9 cellular contexts compared by ENCODE assay signal in the genomic region with DNA sequence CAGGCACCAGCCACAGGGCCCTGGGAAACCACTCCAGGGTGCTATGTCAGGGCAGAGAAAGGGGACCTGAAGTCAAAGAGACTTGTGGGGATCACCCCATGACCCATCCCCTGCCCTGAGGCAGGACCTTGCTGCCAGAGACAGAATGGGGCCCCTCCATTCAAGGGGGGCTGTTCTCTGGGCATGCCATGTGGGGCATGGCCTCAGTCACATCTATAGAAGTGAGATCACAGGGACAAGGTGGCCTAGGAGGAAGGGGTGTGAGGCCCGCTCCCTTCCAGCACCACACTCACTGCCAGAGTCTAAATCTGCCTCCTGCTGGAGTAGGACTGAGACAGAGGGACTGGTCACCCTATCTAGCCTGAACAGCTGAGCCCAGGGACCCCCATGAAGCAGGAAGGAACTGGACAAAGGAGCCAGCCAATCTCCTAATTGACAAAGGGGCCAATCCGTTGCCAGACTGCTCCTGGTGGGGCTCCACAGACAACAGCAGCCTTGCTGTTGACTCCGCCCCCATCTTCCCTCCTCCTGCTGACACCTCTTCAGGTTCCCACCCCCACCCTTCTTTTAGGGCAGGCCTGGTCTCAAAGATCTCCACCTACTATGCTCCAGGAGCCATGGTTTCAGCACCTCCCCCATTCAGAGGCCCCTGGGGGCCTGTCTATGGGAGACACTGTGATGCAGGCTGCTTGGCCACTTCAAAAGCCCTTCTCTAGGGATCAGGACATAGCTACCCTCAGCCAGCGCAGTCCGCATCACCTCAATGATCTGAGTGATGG. TPM values are rescaled to one million over a fixed set of nuclear protein-coding genes. Genes with fewer than 3 reads are reported as not detected.
DNase-seq lines count a peak whose midpoint lies in the region; ATAC-seq, FAIRE-seq and TF ChIP-seq lines count a peak whose summit lies in the region.
"Had no signal": no experiment of that assay in that cellular context is flagged by ENCODE, and none has a peak within 500 bp of the region (broad histone marks: within the 10 kb centered on the region; RNA-seq: fewer than 3 reads in every experiment).

No MANE protein-coding gene starts in this region.

- no peaks in the 10 kb centered on the region for H3K9me3 Mint-ChIP-seq in activated CD8-positive, alpha-beta T cell treated with anti-CD3 and anti-CD28 coated beads, Interleukin-2, amount 10 ng/mL, durations not matched to agents 7 days and 5 days (ENCODE audit: insufficient read depth)

- no peaks in the 10 kb centered on the region for H3K9me3 ChIP-seq in skeletal muscle tissue (ENCODE audit: control insufficient read depth in 3 of 3, low read length in 3 of 3)

- intact Hi-C loops in cardiac septum (cut with DNase I), result no loop called here

- no peaks in the 10 kb centered on the region for H3K27me3 Mint-ChIP-seq in activated CD8-positive, alpha-beta T cell treated with anti-CD3 and anti-CD28 coated beads, Interleukin-2, amount 10 ng/mL, durations not matched to agents 7 days and 5 days (ENCODE audit: low read depth)

- CTCF ChIA-PET in activated CD8-positive, alpha-beta T cell treated with anti-CD3 and anti-CD28 coated beads, Interleukin-2, amount 10 ng/mL, durations not matched to agents 7 days and 5 days (lab: Charles Lee), result interaction anchor here (1.5 kb wide), 1 partner anchor 33 kb away, joined by 4 read pairs; no protein-coding TSS in a partner anchor

- ATAC-seq in activated CD8-positive, alpha-beta T cell treated with anti-CD3 and anti-CD28 coated beads, Interleukin-2, amount 10 ng/mL, durations not matched to agents 7 days and 5 days, result peak; percentile 5

- no peak overlapping the region for H3K9ac ChIP-seq in skeletal muscle tissue (ENCODE audit: low read depth in 1 of 3, low read length in 3 of 3)

- no peak overlapping the region for H3K4me3 Mint-ChIP-seq in activated CD8-positive, alpha-beta T cell treated with anti-CD3 and anti-CD28 coated beads, Interleukin-2, amount 10 ng/mL, durations not matched to agents 7 days and 5 days

- H3K36me3 ChIP-seq in skeletal muscle tissue (ENCODE audit: control insufficient read depth in 3 of 3, insufficient read depth in 3 of 3, low read length in 3 of 3), result peaks cover 11 to 22% (median 16%) of the 10 kb centered on the region in 3 donors

- H3K4me1 ChIP-seq in skeletal muscle tissue (ENCODE audit: control insufficient read depth in 3 of 3, insufficient read depth in 3 of 3, low read length in 3 of 3), result peaks cover 6 to 22% (median 18%) of the 10 kb centered on the region in 3 donors

- H3K27ac Mint-ChIP-seq in activated CD8-positive, alpha-beta T cell treated with anti-CD3 and anti-CD28 coated beads, Interleukin-2, amount 10 ng/mL, durations not matched to agents 7 days and 5 days, result peak overlapping the region; percentile 15

- POLR2A ChIA-PET in activated CD8-positive, alpha-beta T cell treated with anti-CD3 and anti-CD28 coated beads, Interleukin-2, amount 10 ng/mL, durations not matched to agents 7 days and 5 days (lab: Charles Lee), result no interaction called here

- peak overlapping the region; percentile 79 for H3K27ac ChIP-seq in skeletal muscle tissue (ENCODE audit: low read depth, low read length)

- no peak for TF ChIP-seq POLR2A in GM12892 (IDR thresholded peaks at IDR 0.05; ENCODE audit: low read depth, low read length)

- H3K27me3 ChIP-seq in skeletal muscle tissue (ENCODE audit: control insufficient read depth in 3 of 3, insufficient read depth in 3 of 3, low read length in 3 of 3), result no peaks in the 10 kb centered on the region

- no peak overlapping the region for H3K4me3 ChIP-seq in skeletal muscle tissue (ENCODE audit: low read length in 3 of 3)

- peaks cover 11% of the 10 kb centered on the region for H3K4me1 Mint-ChIP-seq in activated CD8-positive, alpha-beta T cell treated with anti-CD3 and anti-CD28 coated beads, Interleukin-2, amount 10 ng/mL, durations not matched to agents 7 days and 5 days (ENCODE audit: low read depth)

- DNase-seq in HCEC 1CT (peak; percentile 41), cardiac septum (ENCODE audit: low spot score) (peak; percentile 63), GM12892 (ENCODE audit: insufficient read length) (no peak), NCI-H1092 treated with DMSO at 0.1 percent for 48 hours (lab: John Stamatoyannopoulos, UW) (no peak), HTR-8/SVneo (ENCODE audit: insufficient read length, low spot score) (no peak), GOT3 (lab: John Stamatoyannopoulos, UW) (no peak)
- no peak for DNase-seq in activated CD8-positive, alpha-beta T cell treated with anti-CD3 and anti-CD28 coated beads, Interleukin-2, amount 10 ng/mL, durations not matched to agents 7 days and 5 days
- DNase-seq: NCI-H345 had no signal

- H3K36me3 Mint-ChIP-seq in activated CD8-positive, alpha-beta T cell treated with anti-CD3 and anti-CD28 coated beads, Interleukin-2, amount 10 ng/mL, durations not matched to agents 7 days and 5 days (ENCODE audit: low read depth), result peaks cover 12% of the 10 kb centered on the region

- FAIRE-seq in GM12892 (lab: Jason Lieb, UNC), result no peak
- no peak for FAIRE-seq in HTR-8/SVneo (lab: Jason Lieb, UNC)

RNA-seq across cellular contexts. Expression of gene NEAT1, which starts 26.0 kb away (rescaled TPM):
- 100 to 1,000 TPM; 212 to 254 TPM for total RNA-seq in activated CD8-positive, alpha-beta T cell treated with anti-CD3 and anti-CD28 coated beads, Interleukin-2, amount 10 ng/mL, durations not matched to agents 7 days and 5 days
- total RNA-seq in cardiac septum (668 TPM), skeletal muscle tissue (26.1 TPM)
- 678 TPM for polyA plus RNA-seq in GM12892 (2012; ENCODE audit: missing spikeins)

RNA-seq across cellular contexts. Expression of gene MALAT1, which starts 50.2 kb away (rescaled TPM):
- 1,000 to 10,000 TPM; 3,822 to 4,094 TPM for total RNA-seq in activated CD8-positive, alpha-beta T cell treated with anti-CD3 and anti-CD28 coated beads, Interleukin-2, amount 10 ng/mL, durations not matched to agents 7 days and 5 days
- total RNA-seq in cardiac septum (9,850 TPM), skeletal muscle tissue (7,794 TPM)
- 5,443 TPM for polyA plus RNA-seq in GM12892 (2012; ENCODE audit: missing spikeins)

Comparison
In these comparisons a context has a peak if more than half of its experiments do, and no peak if none do; other contexts are left out.
1. DNase-seq: peak in HCEC 1CT (single experiment) and cardiac septum (single experiment); none in activated CD8-positive, alpha-beta T cell treated with anti-CD3 and anti-CD28 coated beads, Interleukin-2, amount 10 ng/mL, durations not matched to agents 7 days and 5 days (single experiment), GM12892 (single experiment), NCI-H1092 treated with DMSO at 0.1 percent for 48 hours (single experiment), HTR-8/SVneo (single experiment) and GOT3 (single experiment).